9 cellular contexts compared by ENCODE assay signal in the genomic region with DNA sequence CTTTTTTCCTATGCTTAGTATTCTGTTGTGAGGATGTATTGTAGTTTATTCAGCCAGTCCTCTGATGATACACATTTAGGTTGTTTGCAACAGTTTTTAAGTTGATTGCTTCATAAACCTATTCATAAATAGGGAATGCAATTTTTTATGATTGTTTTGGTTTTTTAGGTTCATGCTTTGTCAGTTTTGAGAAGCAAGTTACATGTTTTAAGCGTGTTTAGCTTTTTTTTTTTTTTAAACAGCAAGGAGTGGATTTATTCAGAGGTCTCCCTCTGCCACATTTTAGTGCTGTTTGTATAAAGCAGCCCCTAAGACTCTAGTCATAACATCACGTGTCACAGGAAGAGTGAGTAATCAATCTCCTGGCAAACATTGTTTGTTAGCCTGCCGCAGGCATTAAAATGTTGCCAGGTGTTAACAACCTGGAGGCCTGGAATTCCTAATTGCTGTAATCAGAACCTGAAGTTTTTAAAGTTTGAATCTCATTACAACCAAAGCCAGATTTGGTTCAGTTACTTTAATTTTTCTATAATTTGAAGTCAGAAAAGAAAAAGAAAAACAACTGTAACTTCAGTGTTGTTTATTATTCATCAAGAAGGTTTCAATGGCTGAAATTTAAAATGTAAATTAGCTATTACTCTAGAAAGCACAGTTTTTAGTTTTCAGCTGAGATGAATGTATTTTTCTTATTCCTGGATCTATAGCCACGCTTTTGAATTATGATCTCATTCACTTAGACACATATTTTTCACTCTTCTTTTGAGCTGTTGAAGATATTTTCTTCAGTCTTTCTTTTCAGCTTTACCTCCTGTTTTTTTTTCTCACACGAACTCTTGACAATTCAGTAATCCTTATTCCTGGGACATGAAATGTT. TPM values are rescaled to one million over a fixed set of nuclear protein-coding genes. Genes with fewer than 3 reads are reported as not detected.
A peak's percentile ranks its signal among the peaks of the same experiment; 100 is the strongest.
DNase-seq lines count a peak whose midpoint lies in the region; ATAC-seq, FAIRE-seq and TF ChIP-seq lines count a peak whose summit lies in the region.
"Had no signal": no experiment of that assay in that cellular context is flagged by ENCODE, and none has a peak within 500 bp of the region (broad histone marks: within the 10 kb centered on the region; RNA-seq: fewer than 3 reads in every experiment).

No MANE protein-coding gene starts in this region.

- H4K20me1 ChIP-seq in PC-9 (ENCODE audit: insufficient read depth) (no peaks in the 10 kb centered on the region), H1 (replicated peaks in 1 of 2; ENCODE audit: control insufficient read depth in 1 of 2, insufficient read depth in 2 of 2, low read length in 2 of 2) (no peaks in the 10 kb centered on the region)

- intact Hi-C loops in PC-9 (cut with micrococcal nuclease; ENCODE audit: unreplicated experiment), result loop anchor here (1.0 to 5.0 kb wide), 3 partner anchors 27 to 736 kb away; no protein-coding TSS in a partner anchor

- no peak overlapping the region for H2AK5ac ChIP-seq in H1 (ENCODE audit: low read depth, low read length)

- no peak overlapping the region for H2BK120ac ChIP-seq in H1 (replicated peaks; ENCODE audit: low read depth, low read length)

- peak overlapping the region; percentile 7; the same call in 1 of the 2 replicates for H3K4me3 ChIP-seq in PC-9
- peak overlapping the region in 1 of 4 experiments; percentile 11; a peak in 1 of 8 replicates for H3K4me3 ChIP-seq in H1 (ENCODE audit: extremely low read depth in 1 of 4, insufficient read depth in 2 of 4, low read depth in 3 of 4, low read length in 4 of 4)
- H3K4me3 ChIP-seq: BLaER1 had no signal

- H3K9ac ChIP-seq in H1 (replicated peaks in 1 of 4; ENCODE audit: extremely low read depth in 1 of 4, low read depth in 3 of 4, low read length in 3 of 4), result no peak overlapping the region
- H3K9ac ChIP-seq: BLaER1 had no signal

- H3K9me3 ChIP-seq in PC-9 (ENCODE audit: insufficient read depth, low read depth) (no peaks in the 10 kb centered on the region), H1 (ENCODE audit: insufficient read depth in 2 of 2, low read depth in 1 of 2, low read length in 1 of 2) (no peaks in the 10 kb centered on the region)
- H3K9me3 ChIP-seq: BLaER1 had no signal

- no peak overlapping the region for H3K18ac ChIP-seq in H1 (ENCODE audit: extremely low read depth, low read length)

- H3K79me2 ChIP-seq in PC-9 (ENCODE audit: low read depth) (peaks cover 11% of the 10 kb centered on the region), H1 (ENCODE audit: control insufficient read depth in 1 of 2, insufficient read depth in 2 of 2, low read length in 2 of 2) (no peaks in the 10 kb centered on the region)

- no peak overlapping the region for H2BK5ac ChIP-seq in H1 (ENCODE audit: low read depth, low read length)

- peaks cover 31% of the 10 kb centered on the region for H3F3A ChIP-seq in PC-9 (ENCODE audit: insufficient read depth, low read depth)

- DNase-seq in NCI-H510A treated with DMSO at 0.1 percent for 48 hours (lab: John Stamatoyannopoulos, UW) (peak; percentile 12), NCI-H510A (lab: John Stamatoyannopoulos, UW) (no peak), PC-9 (peak; percentile 71 to 94), H1 (ENCODE audit: low read depth in 1 of 2, low spot score in 2 of 2) (no peak), renal cortical epithelial cell (ENCODE audit: low read depth) (peak; percentile 96), KG1 (lab: John Stamatoyannopoulos, UW) (no peak)

- no peak overlapping the region for H3K23ac ChIP-seq in H1 (ENCODE audit: insufficient read length)

- H3K36me3 ChIP-seq in PC-9 (ENCODE audit: low read depth) (no peaks in the 10 kb centered on the region), H1 (ENCODE audit: control insufficient read depth in 2 of 4, insufficient read depth in 4 of 4, low read length in 3 of 4) (no peaks in the 10 kb centered on the region; a peak in 2 of 8 replicates)

- no peak for ATAC-seq in HG03469 (IDR thresholded peaks at IDR 0.05; ENCODE audit: unreplicated experiment)
- ATAC-seq in GM21360 (IDR thresholded peaks at IDR 0.05; ENCODE audit: unreplicated experiment), result no peak

- no peak overlapping the region for H2BK15ac ChIP-seq in H1 (ENCODE audit: low read length)

- no TSS peak for BruUV-seq in PC-9 (replicated peaks; lab: Mats Ljungman, UMichigan)

- no peak overlapping the region for H2BK12ac ChIP-seq in H1 (ENCODE audit: low read depth, low read length)

- no peaks in the 10 kb centered on the region for H3K9me2 ChIP-seq in PC-9 (ENCODE audit: insufficient read depth)

- H4K91ac ChIP-seq in H1 (replicated peaks; ENCODE audit: insufficient read length, low read length), result no peak overlapping the region

- H2AFZ ChIP-seq in PC-9 (no peak overlapping the region), H1 (ENCODE audit: low read length) (no peak overlapping the region)

- H3K4me1 ChIP-seq in PC-9 (replicated peaks; ENCODE audit: insufficient read depth) (peaks cover 32% of the 10 kb centered on the region), H1 (replicated peaks in 1 of 4; ENCODE audit: control insufficient read depth in 3 of 4, insufficient read depth in 4 of 4, low read length in 3 of 4) (peaks cover 0 to 14% (median 2%) of the 10 kb centered on the region in 4 experiments; a peak in 3 of 7 replicates)
- H3K4me1 ChIP-seq: BLaER1 had no signal

- TF ChIP-seq RAD21 in H1 (IDR thresholded peaks at IDR 0.05 in 1 of 2, conservative IDR thresholded peaks at IDR 0.05 in 1 of 2; ENCODE audit: low read depth in 2 of 2, low read length in 2 of 2), result no peak

- no peak overlapping the region for H2BK20ac ChIP-seq in H1 (ENCODE audit: low read length)

- no peak overlapping the region for H3K56ac ChIP-seq in H1 (replicated peaks; ENCODE audit: insufficient read length, low read depth, low read length)

- H3K14ac ChIP-seq in H1 (ENCODE audit: insufficient read length), result no peak overlapping the region

- peak; percentile 80 for FAIRE-seq in H1 (lab: Jason Lieb, UNC)

- POLR2A ChIA-PET in PC-9 (lab: Charles Lee; ENCODE audit: unreplicated experiment), result interaction anchor here (0.5 to 0.7 kb wide), 5 partner anchors 29 to 303 kb away, joined by 3 to 8 read pairs (median 4); no protein-coding TSS in a partner anchor
- POLR2A ChIA-PET in H1 (lab: Charles Lee; ENCODE audit: partially characterized antibody), result no interaction called here

- H3K27ac ChIP-seq in PC-9 (peak overlapping the region; percentile 74), H1 (ENCODE audit: low read depth, low read length) (peak overlapping the region; percentile 57)
- H3K27ac ChIP-seq: BLaER1 had no signal

- 27% methylated on average over 5 of the region's 5 CpGs; no CpG with 5 or more reads in 1 of the 2 experiments for whole genome bisulfite sequencing in H1 (ENCODE audit: extremely low coverage in 1 of 2, insufficient coverage in 1 of 2, insufficient read length in 1 of 2, insufficient replicate concordance in 2 of 2, low coverage in 1 of 2, low lambda C conversion rate in 2 of 2, missing lambda C conversion rate in 1 of 2), 2 experiments

- H3K23me2 ChIP-seq in H1 (ENCODE audit: low read depth, low read length), result no peaks in the 10 kb centered on the region

- H3K4ac ChIP-seq in H1 (replicated peaks; ENCODE audit: insufficient read length, low read depth, low read length), result no peak overlapping the region

- CTCF ChIA-PET in PC-9 (lab: Charles Lee) (interaction anchor here (0.5 to 4.1 kb wide), 5 partner anchors 29 to 130 kb away, joined by 4 to 27 read pairs (median 6); no protein-coding TSS in a partner anchor), H1 (lab: Charles Lee; ENCODE audit: partially characterized antibody) (interaction anchor here (0.6 to 15.3 kb wide), 10 partner anchors 9 to 191 kb away, joined by 3 to 233 read pairs (median 4); partner anchors contain the start of genes KCNS1 and TOMM34)

- H4K8ac ChIP-seq in H1 (ENCODE audit: extremely low read depth, insufficient read depth, low read length), result no peak overlapping the region

- no peaks in the 10 kb centered on the region; the same call in 1 of the 2 replicates for H3K79me1 ChIP-seq in H1 (ENCODE audit: low read depth, low read length)

- TF ChIP-seq EP300 in H1 (IDR thresholded peaks at IDR 0.05; ENCODE audit: borderline replicate concordance in 1 of 2, low read depth in 2 of 2, low read length in 2 of 2), result no peak

- TF ChIP-seq POLR2A in H1 (IDR thresholded peaks at IDR 0.05; ENCODE audit: control extremely low read depth in 1 of 2, low read depth in 2 of 2, low read length in 2 of 2), result no peak

- H3K4me2 ChIP-seq in PC-9 (peak overlapping the region; percentile 59), H1 (ENCODE audit: insufficient read depth in 1 of 2, low read depth in 2 of 2, low read length in 2 of 2) (peak overlapping the region in 1 of 2 experiments; percentile 12; a peak in 2 of 4 replicates)
- H3K4me2 ChIP-seq: BLaER1 had no signal

- no peak; the same call in 1 of the 2 replicates for TF ChIP-seq CTCF in PC-9 (conservative IDR thresholded peaks at IDR 0.05)
- no peak for TF ChIP-seq CTCF in H1 (IDR thresholded peaks at IDR 0.05; ENCODE audit: control extremely low read depth in 1 of 3, insufficient read depth in 1 of 3, low read depth in 1 of 3, low read length in 3 of 3)

- H3K27me3 ChIP-seq in PC-9 (ENCODE audit: insufficient read depth, low read depth) (no peaks in the 10 kb centered on the region), H1 (replicated peaks in 1 of 4; ENCODE audit: control insufficient read depth in 3 of 4, extremely low read depth in 1 of 4, insufficient read depth in 3 of 4, low read length in 3 of 4) (no peaks in the 10 kb centered on the region)
- H3K27me3 ChIP-seq: BLaER1 had no signal

- no peak overlapping the region for H4K5ac ChIP-seq in H1 (ENCODE audit: insufficient read length, low read depth, low read length)

TF ChIP-seq in H1, 55 proteins besides CTCF, POLR2A, EP300 and RAD21 (continues in another document):
- TF ChIP-seq SP4 (IDR thresholded peaks at IDR 0.05; ENCODE audit: low read length) (no peak), RXRA (IDR thresholded peaks at IDR 0.05; ENCODE audit: insufficient read depth, low read depth, low read length) (no peak), JUN (IDR thresholded peaks at IDR 0.05; ENCODE audit: low read depth, low read length) (peak; percentile 58; the same call in 1 of the 2 replicates), RFX5 (IDR thresholded peaks at IDR 0.05; ENCODE audit: borderline replicate concordance, low read depth, low read length) (peak; percentile 60; the same call in 1 of the 2 replicates), CBX8 (IDR thresholded peaks at IDR 0.05; ENCODE audit: borderline replicate concordance, low read depth, low read length) (no peak)

RNA-seq across cellular contexts. Expression of gene KCNS1, which starts 59.2 kb away (rescaled TPM):
- total RNA-seq in PC-9 (2021) (0.15 TPM in 1 of 2 replicates, not detected in the other), renal cortical epithelial cell (12.3 and 22.6 TPM in 2 replicates)
- total RNA-seq in H1 (2021; fragmentation: NEBNext Ultra II Directional; extraction: Animal tissue kit (Norgen Biotek cat#: 25700)), result 1.8 and 1.9 TPM in 2 replicates
- 1.4 and 2.0 TPM in 2 replicates for polyA plus RNA-seq in H1 (2011; rRNA removed)
- 1.3 TPM for polyA plus RNA-seq in H1 (2011; cell fraction: cytosol; rRNA removed)
- 1.8 TPM for polyA plus RNA-seq in H1 (2011; cell fraction: nucleus; rRNA removed)
- polyA plus RNA-seq in H1 (2012, experiment 1 of 2), result 0.59 to 1.7 TPM (median 1.1 TPM) in 4 replicates
- 1.1 TPM for polyA plus RNA-seq in H1 (2012, experiment 2 of 2)
- polyA plus RNA-seq in H1 (2013, experiment 1 of 2), result 2.4 TPM
- 2.8 TPM for polyA plus RNA-seq in H1 (2013, experiment 2 of 2)
- 2.5 and 3.3 TPM in 2 replicates for polyA minus RNA-seq in H1 (2011; rRNA and poly(A)+ RNA removed)
- polyA minus RNA-seq in H1 (2011; cell fraction: cytosol; rRNA and poly(A)+ RNA removed), result 2.3 TPM
- polyA minus RNA-seq in H1 (2011; cell fraction: nucleus; rRNA and poly(A)+ RNA removed), result 5.7 TPM

Comparison
In these comparisons a context has a peak if more than half of its experiments do, and no peak if none do; other contexts are left out.
1. DNase-seq: peak in NCI-H510A treated with DMSO at 0.1 percent for 48 hours (single experiment), PC-9 (2 of 2) and renal cortical epithelial cell (single experiment); none in NCI-H510A (single experiment), H1 (0 of 2) and KG1 (single experiment).